ENCODE assay signal across 1 cellular context in genomic region chr17:57243171-57243622, GRCh38.
A peak's percentile ranks its signal among the peaks of the same experiment; 100 is the strongest.
TF ChIP-seq lines count a peak whose summit lies in the region.

No MANE protein-coding gene starts in this region.

TF ChIP-seq in K562, 482 proteins besides CTCF, POLR2A, EP300 and RAD21 (continued from another document and continues in another):
- TF ChIP-seq ZNF518B (CRISPR knock-in tag; IDR thresholded peaks at IDR 0.05) (no peak), RBFOX2 (IDR thresholded peaks at IDR 0.05; ENCODE audit: low read depth, low read length) (no peak), ZNF830 (CRISPR knock-in tag; IDR thresholded peaks at IDR 0.05) (no peak), ZBTB17 (CRISPR knock-in tag; IDR thresholded peaks at IDR 0.05) (no peak), BRF1 (IDR thresholded peaks at IDR 0.05; ENCODE audit: borderline replicate concordance, extremely low read depth, insufficient read length) (no peak), TRIM25 (IDR thresholded peaks at IDR 0.05; ENCODE audit: borderline replicate concordance) (no peak), TAF1 (IDR thresholded peaks at IDR 0.05; ENCODE audit: control insufficient read depth, extremely low read depth, insufficient read depth, low read length, severe bottlenecking) (no peak), RBM22 (IDR thresholded peaks at IDR 0.05; ENCODE audit: low read depth, low read length, poor library complexity, severe bottlenecking) (no peak), NR4A1 (CRISPR knock-in tag; IDR thresholded peaks at IDR 0.05) (no peak), NR4A1 (tag; IDR thresholded peaks at IDR 0.05) (no peak), HDGF (IDR thresholded peaks at IDR 0.05) (0 out of 2 replicates have a peak, but pooled peaks have one; percentile 39), HDAC8 (tag; IDR thresholded peaks at IDR 0.05) (no peak), SAFB (IDR thresholded peaks at IDR 0.05; ENCODE audit: borderline replicate concordance, low read depth, low read length) (no peak), CGGBP1 (CRISPR knock-in tag; IDR thresholded peaks at IDR 0.05) (no peak), BCLAF1 (IDR thresholded peaks at IDR 0.05; ENCODE audit: borderline replicate concordance in 1 of 2, control insufficient read depth in 1 of 2, low read depth in 2 of 2, low read length in 1 of 2) (no peak), LCOR (CRISPR knock-in tag; IDR thresholded peaks at IDR 0.05) (peak; percentile 48; the same call in 1 of the 2 replicates), TOE1 (IDR thresholded peaks at IDR 0.05; ENCODE audit: borderline replicate concordance) (no peak), TOE1 (CRISPR knock-in tag; IDR thresholded peaks at IDR 0.05; ENCODE audit: borderline replicate concordance, low read depth) (no peak), RBM39 (optimal IDR thresholded peaks at IDR 0.05; ENCODE audit: low read depth, low read length) (peak; percentile 82), EHMT2 (IDR thresholded peaks at IDR 0.05) (no peak), TCF15 (CRISPR knock-in tag; IDR thresholded peaks at IDR 0.05) (no peak), DNMT1 (IDR thresholded peaks at IDR 0.05) (no peak), ZNF354B (CRISPR knock-in tag; IDR thresholded peaks at IDR 0.05) (no peak), GATAD2B (IDR thresholded peaks at IDR 0.05; ENCODE audit: borderline replicate concordance) (peak; percentile 26; the same call in 1 of the 2 replicates), PBX2 (CRISPR knock-in tag; IDR thresholded peaks at IDR 0.05; ENCODE audit: low read depth) (no peak), PBX2 (tag; conservative IDR thresholded peaks at IDR 0.05; ENCODE audit: low read depth) (peak; percentile 50; the same call in 1 of the 2 replicates), FOXP1 (CRISPR knock-in tag; IDR thresholded peaks at IDR 0.05) (no peak), FOXA3 (CRISPR knock-in tag; conservative IDR thresholded peaks at IDR 0.05 in 1 of 2, IDR thresholded peaks at IDR 0.05 in 1 of 2) (no peak), CEBPZ (IDR thresholded peaks at IDR 0.05; ENCODE audit: borderline replicate concordance, low read depth, low read length) (no peak), MYC (IDR thresholded peaks at IDR 0.05; ENCODE audit: low read depth, low read length) (peak; percentile 34; the same call in 1 of the 2 replicates), MYC (CRISPR knock-in tag; IDR thresholded peaks at IDR 0.05; ENCODE audit: borderline replicate concordance, low read depth) (no peak), WHSC1 (IDR thresholded peaks at IDR 0.05; ENCODE audit: low read length) (no peak), MCM5 (IDR thresholded peaks at IDR 0.05; ENCODE audit: low read depth) (no peak), JUND (IDR thresholded peaks at IDR 0.05; ENCODE audit: borderline replicate concordance, low read depth, low read length) (peak; percentile 68), JUND (tag; IDR thresholded peaks at IDR 0.05; ENCODE audit: borderline replicate concordance, low read depth, low read length) (no peak; the same call in 2 of the 3 replicates), TEAD2 (tag; IDR thresholded peaks at IDR 0.05) (peak; percentile 92), DLX4 (CRISPR knock-in tag; IDR thresholded peaks at IDR 0.05) (no peak), MYNN (IDR thresholded peaks at IDR 0.05) (no peak), MYNN (CRISPR knock-in tag; IDR thresholded peaks at IDR 0.05) (no peak), MTF1 (CRISPR knock-in tag; IDR thresholded peaks at IDR 0.05; ENCODE audit: borderline replicate concordance) (no peak), ZNF449 (CRISPR knock-in tag; IDR thresholded peaks at IDR 0.05) (no peak), KLF16 (IDR thresholded peaks at IDR 0.05) (peak; percentile 75; the same call in 1 of the 2 replicates), ATF1 (CRISPR knock-in tag; IDR thresholded peaks at IDR 0.05) (no peak), ATF1 (tag; IDR thresholded peaks at IDR 0.05) (0 out of 2 replicates have a peak, but pooled peaks have one; percentile 29), KAT2B (IDR thresholded peaks at IDR 0.05; ENCODE audit: low read depth, low read length) (no peak), CREM (IDR thresholded peaks at IDR 0.05; ENCODE audit: low read depth) (peak; percentile 48), NFE2L1 (tag; IDR thresholded peaks at IDR 0.05; ENCODE audit: borderline replicate concordance, low read depth) (no peak), POLR2G (IDR thresholded peaks at IDR 0.05; ENCODE audit: low read depth, low read length) (no peak), IRF1 (CRISPR knock-in tag; IDR thresholded peaks at IDR 0.05; ENCODE audit: borderline replicate concordance) (no peak), ATF7 (IDR thresholded peaks at IDR 0.05) (0 out of 2 replicates have a peak, but pooled peaks have one; percentile 30), LARP7 (IDR thresholded peaks at IDR 0.05) (no peak), XRCC5 (IDR thresholded peaks at IDR 0.05; ENCODE audit: low read depth, low read length) (peak; percentile 92), FOXJ3 (CRISPR knock-in tag; IDR thresholded peaks at IDR 0.05) (no peak)
